ENCODE assay signal across 24 cellular contexts in genomic region chr5:39115644-39116346, GRCh38. TPM values are rescaled to one million over a fixed set of nuclear protein-coding genes. Genes with fewer than 3 reads are reported as not detected.
DNase-seq lines count a peak whose midpoint lies in the region; ATAC-seq, FAIRE-seq and TF ChIP-seq lines count a peak whose summit lies in the region.
"Had no signal": no experiment of that assay in that cellular context is flagged by ENCODE, and none has a peak within 500 bp of the region (broad histone marks: within the 10 kb centered on the region; RNA-seq: fewer than 3 reads in every experiment).

No MANE protein-coding gene starts in this region.

- POLR2A ChIA-PET in CD4-positive, alpha-beta T cell (lab: Charles Lee): no interaction called here

- CTCF ChIA-PET in CD4-positive, alpha-beta T cell (lab: Charles Lee): interaction anchor here (1.7 kb wide), 1 partner anchor 20 kb away, joined by 4 read pairs; no protein-coding TSS in a partner anchor
- CTCF ChIA-PET in Calu3 (lab: Charles Lee): interaction anchor here (0.7 kb wide), 1 partner anchor 110 kb away, joined by 4 read pairs; no protein-coding TSS in a partner anchor

- H3K27ac Mint-ChIP-seq in CD4-positive, alpha-beta T cell: peak overlapping the region; percentile 60
- peak overlapping the region; percentile 4 for H3K27ac Mint-ChIP-seq in Calu3 (ENCODE audit: unreplicated experiment)
- H3K27ac Mint-ChIP-seq in activated naive CD4-positive, alpha-beta T cell treated with anti-CD3 and anti-CD28 coated beads, Interleukin-2, amount 50 U/mL, for 72 hours: peak overlapping the region; percentile 46 to 69
- H3K27ac Mint-ChIP-seq in mesothelial cell of epicardium: no peak overlapping the region
- H3K27ac Mint-ChIP-seq: B cell had no signal

- H3K4me2 ChIP-seq in keratinocyte (ENCODE audit: control insufficient read depth, extremely low read depth, insufficient read depth, low read depth, low read length): no peak overlapping the region
- H3K4me2 ChIP-seq: hepatocyte had no signal

- intact Hi-C loops in CD4-positive, alpha-beta T cell (cut with DNase I, micrococcal nuclease): loop anchor here in 1 of 2 experiments (2.0 kb wide), 1 partner anchor 15 kb away; no protein-coding TSS in a partner anchor
- intact Hi-C loops in Calu3 (cut with micrococcal nuclease; ENCODE audit: unreplicated experiment): no loop called here
- intact Hi-C loops in posterior vena cava (cut with DNase I): no loop called here

- FAIRE-seq in keratinocyte (lab: Jason Lieb, UNC): no peak
- FAIRE-seq: endometrium, G401.6, kidney had no signal

- peaks cover 45% of the 10 kb centered on the region for H3K4me1 Mint-ChIP-seq in CD4-positive, alpha-beta T cell (ENCODE audit: low read depth)
- peaks cover 8% of the 10 kb centered on the region for H3K4me1 Mint-ChIP-seq in Calu3 (ENCODE audit: low read depth, unreplicated experiment)
- H3K4me1 Mint-ChIP-seq in mesothelial cell of epicardium: peaks cover 2% of the 10 kb centered on the region
- H3K4me1 Mint-ChIP-seq: B cell had no signal

- H3K27ac ChIP-seq in CD4-positive, alpha-beta T cell (ENCODE audit: low read depth, low read length): no peak overlapping the region
- no peak overlapping the region for H3K27ac ChIP-seq in keratinocyte (ENCODE audit: control insufficient read depth, insufficient read depth, low read length)
- H3K27ac ChIP-seq: coronary artery, hepatocyte, SJCRH30, upper lobe of right lung had no signal

- no peaks in the 10 kb centered on the region for H3K36me3 ChIP-seq in keratinocyte (ENCODE audit: control insufficient read depth in 2 of 2, extremely low read depth in 1 of 2, insufficient read depth in 2 of 2, low read length in 2 of 2)
- H3K36me3 ChIP-seq: HAP-1, SJCRH30 had no signal

- no peaks in the 10 kb centered on the region for H3K27me3 Mint-ChIP-seq in CD4-positive, alpha-beta T cell
- no peaks in the 10 kb centered on the region for H3K27me3 Mint-ChIP-seq in Calu3 (ENCODE audit: unreplicated experiment)
- H3K27me3 Mint-ChIP-seq in mesothelial cell of epicardium (ENCODE audit: low read depth): no peaks in the 10 kb centered on the region
- H3K27me3 Mint-ChIP-seq: B cell had no signal

- no peaks in the 10 kb centered on the region for H3K9me3 Mint-ChIP-seq in CD4-positive, alpha-beta T cell
- H3K9me3 Mint-ChIP-seq in Calu3 (ENCODE audit: low read depth, unreplicated experiment) (no peaks in the 10 kb centered on the region), mesothelial cell of epicardium (no peaks in the 10 kb centered on the region)
- H3K9me3 Mint-ChIP-seq in activated naive CD4-positive, alpha-beta T cell treated with anti-CD3 and anti-CD28 coated beads, Interleukin-2, amount 50 U/mL, for 72 hours: no peaks in the 10 kb centered on the region

- DNase-seq in CD4-positive, alpha-beta T cell: no peak
- DNase-seq in Calu3 (no peak), keratinocyte (ENCODE audit: low read depth, low spot score) (no peak), posterior vena cava (ENCODE audit: low spot score) (no peak), mesothelial cell of epicardium (ENCODE audit: low spot score in 2 of 2, unreplicated experiment in 2 of 2) (no peak)
- DNase-seq in activated naive CD4-positive, alpha-beta T cell treated with anti-CD3 and anti-CD28 coated beads, Interleukin-2, amount 50 U/mL, for 72 hours (ENCODE audit: low spot score in 2 of 2): no peak
- DNase-seq: foreskin fibroblast; kidney; mammary epithelial cell; NCI-H1417; NCI-H2107; NCI-H69; posterior cingulate gyrus; SJCRH30; stimulated activated CD4-positive, alpha-beta T cell treated with anti-CD3 and anti-CD28 coated beads, Interleukin-1b, Interleukin-23, amount 100 ng/mL, for 48 hours; upper lobe of right lung had no signal

- no peaks in the 10 kb centered on the region for H3K79me2 ChIP-seq in keratinocyte (ENCODE audit: control insufficient read depth, insufficient read depth, low read length)
- H3K79me2 ChIP-seq: hepatocyte had no signal

- H3K4me3 ChIP-seq in keratinocyte (ENCODE audit: control insufficient read depth in 2 of 3, extremely low read depth in 1 of 3, insufficient read depth in 2 of 3, low read depth in 1 of 3, low read length in 3 of 3): no peak overlapping the region
- H3K4me3 ChIP-seq: coronary artery, HAP-1, hepatocyte, SJCRH30, upper lobe of right lung had no signal

- dilution Hi-C loops in keratinocyte (cut with MboI; ENCODE audit: extremely low pct_ligation_motif_present, low sequenced_read_pairs): no loop called here

- no peaks in the 10 kb centered on the region for H3K9me1 ChIP-seq in keratinocyte (ENCODE audit: control insufficient read depth, extremely low read depth, insufficient read depth, low read length)

- BruUV-seq in Calu3 (replicated peaks; lab: Mats Ljungman, UMichigan): no TSS peak

- no peak overlapping the region for H3K9ac ChIP-seq in keratinocyte (ENCODE audit: control insufficient read depth, extremely low read depth, insufficient read depth, low read length)

- no peak for TF ChIP-seq CTCF in CD4-positive, alpha-beta T cell (IDR thresholded peaks at IDR 0.05)
- TF ChIP-seq CTCF in Calu3 (IDR thresholded peaks at IDR 0.05; ENCODE audit: unreplicated experiment): no peak
- TF ChIP-seq CTCF in keratinocyte (optimal IDR thresholded peaks at IDR 0.05 in 1 of 3, IDR thresholded peaks at IDR 0.05 in 1 of 3, conservative IDR thresholded peaks at IDR 0.05 in 1 of 3; ENCODE audit: extremely low read depth in 1 of 3, insufficient read depth in 2 of 3, low read length in 3 of 3): no peak
- TF ChIP-seq CTCF in mesothelial cell of epicardium (IDR thresholded peaks at IDR 0.05; ENCODE audit: unreplicated experiment): no peak

- H3K36me3 Mint-ChIP-seq in CD4-positive, alpha-beta T cell (ENCODE audit: low read depth): peaks cover 87% of the 10 kb centered on the region
- H3K36me3 Mint-ChIP-seq in Calu3 (ENCODE audit: insufficient read depth, unreplicated experiment): no peaks in the 10 kb centered on the region
- H3K36me3 Mint-ChIP-seq in activated naive CD4-positive, alpha-beta T cell treated with anti-CD3 and anti-CD28 coated beads, Interleukin-2, amount 50 U/mL, for 72 hours: peaks cover 12 to 39% of the 10 kb centered on the region in 2 donors
- no peaks in the 10 kb centered on the region for H3K36me3 Mint-ChIP-seq in mesothelial cell of epicardium

- no peak overlapping the region for H3K4me3 Mint-ChIP-seq in CD4-positive, alpha-beta T cell
- H3K4me3 Mint-ChIP-seq in Calu3 (ENCODE audit: low read depth, unreplicated experiment) (no peak overlapping the region), mesothelial cell of epicardium (no peak overlapping the region)
- H3K4me3 Mint-ChIP-seq: B cell had no signal

- no peaks in the 10 kb centered on the region for H3K27me3 ChIP-seq in CD4-positive, alpha-beta T cell (ENCODE audit: control insufficient read depth, insufficient read depth, low read length)
- H3K27me3 ChIP-seq in keratinocyte (ENCODE audit: control insufficient read depth, extremely low read depth, insufficient read depth, low read length): no peaks in the 10 kb centered on the region
- H3K27me3 ChIP-seq: hepatocyte, upper lobe of right lung had no signal

- no peaks in the 10 kb centered on the region for H4K20me1 ChIP-seq in keratinocyte (ENCODE audit: control insufficient read depth, extremely low read depth, insufficient read depth, low read length)

- H3K4me1 ChIP-seq in keratinocyte (ENCODE audit: control insufficient read depth, extremely low read depth, insufficient read depth, low read length): no peaks in the 10 kb centered on the region
- H3K4me1 ChIP-seq: HAP-1, SJCRH30, upper lobe of right lung had no signal

- no peak for ATAC-seq in CD4-positive, alpha-beta T cell (ENCODE audit: poor library complexity)
- no peak for ATAC-seq in activated naive CD4-positive, alpha-beta T cell treated with anti-CD3 and anti-CD28 coated beads, Interleukin-2, amount 50 U/mL, for 72 hours
- ATAC-seq in HG02870 (IDR thresholded peaks at IDR 0.05; ENCODE audit: unreplicated experiment) (no peak), GM18858 (IDR thresholded peaks at IDR 0.05; ENCODE audit: unreplicated experiment) (no peak)
- ATAC-seq: upper lobe of right lung had no signal

- no peaks in the 10 kb centered on the region for H3K9me3 ChIP-seq in CD4-positive, alpha-beta T cell (ENCODE audit: control insufficient read depth, low read length)
- no peaks in the 10 kb centered on the region for H3K9me3 ChIP-seq in keratinocyte (ENCODE audit: control insufficient read depth, low read depth, low read length)
- H3K9me3 ChIP-seq: HAP-1, SJCRH30, upper lobe of right lung had no signal

- peak overlapping the region; percentile 54 for H2AFZ ChIP-seq in keratinocyte (ENCODE audit: control insufficient read depth, low read length)
- H2AFZ ChIP-seq: hepatocyte had no signal

RNA-seq across cellular contexts. Expression of gene RICTOR, which starts 41.6 kb away (rescaled TPM):
- total RNA-seq in CD4-positive, alpha-beta T cell: 100 to 1,000 TPM; 125 TPM
- 41.1 and 47.1 TPM in 2 replicates for total RNA-seq in Calu3 (2022)
- 10 to 100 TPM; 32.8 to 50.2 TPM for total RNA-seq in activated naive CD4-positive, alpha-beta T cell treated with anti-CD3 and anti-CD28 coated beads, Interleukin-2, amount 50 U/mL, for 72 hours
- 7.7 to 11.5 TPM (median 10.0 TPM) in 3 replicates for polyA plus RNA-seq in keratinocyte
- 8.7 TPM for polyA plus RNA-seq in keratinocyte (2011; ENCODE audit: low read depth)
- 2.2 and 5.0 TPM in 2 replicates for polyA plus RNA-seq in keratinocyte (2011; cell fraction: cytosol; rRNA removed)
- polyA plus RNA-seq in keratinocyte (2011; cell fraction: nucleus; rRNA removed): 12.3 and 16.4 TPM in 2 replicates
- polyA plus RNA-seq in keratinocyte (2012; ENCODE audit: low replicate concordance): 5.0 and 6.5 TPM in 2 replicates
- 11.5 to 83.8 TPM (median 49.4 TPM) in 3 replicates for polyA minus RNA-seq in keratinocyte
- polyA minus RNA-seq in keratinocyte (2011; cell fraction: cytosol; rRNA and poly(A)+ RNA removed): 8.2 TPM
- 43.7 and 63.8 TPM in 2 replicates for polyA minus RNA-seq in keratinocyte (2011; cell fraction: nucleus; rRNA and poly(A)+ RNA removed)
- total RNA-seq in posterior vena cava: 10 to 100 TPM; 37.0 to 50.1 TPM
- 44.4 to 48.6 TPM (median 46.4 TPM) in 3 replicates for total RNA-seq in mesothelial cell of epicardium
